Comparison of ENCODE assay signal across 8 cellular contexts in the genomic region with DNA sequence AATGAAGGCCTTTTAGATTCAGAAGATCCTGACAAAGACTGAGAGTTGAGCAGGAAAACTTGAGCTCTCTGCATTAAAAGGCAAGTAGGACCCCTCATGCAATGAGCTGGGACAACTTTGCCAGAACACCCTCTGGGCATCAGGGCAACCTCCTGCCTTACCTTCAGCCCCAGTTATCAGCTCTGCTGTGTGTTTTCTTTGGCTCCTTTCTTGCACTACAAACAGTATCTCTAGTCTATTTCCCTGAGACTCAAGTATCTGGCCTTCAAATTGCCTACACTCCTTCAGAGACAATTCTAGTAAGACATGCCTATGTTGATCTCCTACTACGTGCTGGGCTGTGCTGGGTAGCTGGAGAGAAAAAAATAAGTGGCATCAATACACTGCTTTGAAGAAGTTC.
"Had no signal": no experiment of that assay in that cellular context is flagged by ENCODE, and none has a peak within 500 bp of the region (broad histone marks: within the 10 kb centered on the region; RNA-seq: fewer than 3 reads in every experiment).

No MANE protein-coding gene starts in this region.

- DNase-seq: IMR-90, KBM-7, KG1 had no signal

- FAIRE-seq: HepG2, HTR-8/SVneo, K562 had no signal

- H3K4me3 ChIP-seq: K562 had no signal

- ATAC-seq: HepG2, K562 had no signal

- H3K27ac ChIP-seq: HL-60, KMS-11 had no signal
